12 cellular contexts compared by ENCODE assay signal in the genomic region with DNA sequence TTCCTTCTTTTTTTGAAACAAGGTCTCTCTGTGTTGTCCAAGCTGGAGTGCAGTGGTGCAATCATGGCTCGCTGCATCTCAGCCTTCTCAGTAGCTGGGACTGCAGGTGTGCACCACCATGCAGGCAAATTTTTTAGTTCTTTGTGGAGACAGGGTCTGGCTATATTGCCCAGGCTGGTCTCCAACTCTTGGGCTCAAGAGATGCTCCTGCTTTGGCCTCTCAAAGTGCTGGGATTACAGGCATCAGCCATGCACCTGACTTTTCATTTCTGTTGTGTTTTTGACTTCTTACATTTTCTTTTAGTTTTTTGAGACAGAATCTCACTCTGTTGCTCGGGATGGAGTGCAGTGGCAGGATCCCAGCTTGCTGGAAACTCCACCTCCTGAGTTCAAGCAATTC. TPM values are rescaled to one million over a fixed set of nuclear protein-coding genes. Genes with fewer than 3 reads are reported as not detected.
"Had no signal": no experiment of that assay in that cellular context is flagged by ENCODE, and none has a peak within 500 bp of the region (broad histone marks: within the 10 kb centered on the region; RNA-seq: fewer than 3 reads in every experiment).

No MANE protein-coding gene starts in this region.

RNA-seq across cellular contexts. Expression of a gene that starts 49.3 kb away (rescaled TPM):
- total RNA-seq: activated CD4-positive, alpha-beta T cell treated with anti-CD3 and anti-CD28 coated beads for 36 hours; activated CD4-positive, alpha-beta T cell treated with anti-CD3 and anti-CD28 coated beads, Interleukin-2, amount 10 ng/mL, durations not matched to agents 7 days and 5 days; activated naive CD4-positive, alpha-beta T cell treated with anti-CD3 and anti-CD28 coated beads for 36 hours; activated naive CD4-positive, alpha-beta T cell treated with anti-CD3 and anti-CD28 coated beads, Interleukin-2, amount 50 U/mL, for 72 hours; activated T-helper 2 cell treated with anti-CD3 and anti-CD28 coated beads, Interferon-gamma antibody, Interleukin-2, Interleukin-4, amounts not matched to agents 10 μg/mL and 5 μg/mL and 100 μg/mL, durations not matched to agents 14 hours and 24 hours and 36 hours; IMR-90; MCF 10A; OCI-LY7; PC-9; SK-MEL-5; T-cell; T-helper 17 cell had no signal
